Comparison of ENCODE assay signal across 8 cellular contexts in genomic region chr9:21096172-21096900, GRCh38. TPM values are rescaled to one million over a fixed set of nuclear protein-coding genes. Genes with fewer than 3 reads are reported as not detected.
DNase-seq lines count a peak whose midpoint lies in the region; ATAC-seq and TF ChIP-seq lines count a peak whose summit lies in the region.

No MANE protein-coding gene starts in this region.

- peaks cover 18% of the 10 kb centered on the region for H3K4me1 ChIP-seq in OCI-LY3 (ENCODE audit: low read length)
- H3K4me1 ChIP-seq in mammary epithelial cell (ENCODE audit: insufficient read depth, low read length): peaks cover 15% of the 10 kb centered on the region
- H3K4me1 ChIP-seq in thyroid gland: peaks cover 11 to 14% of the 10 kb centered on the region in 2 donors

- 1% methylated on average over 6 of the region's 6 CpGs for WGBS in mammary epithelial cell (ENCODE audit: low coverage, missing lambda C conversion rate)
- WGBS in thyroid gland, 2 donors: 28 to 40% methylated on average over 6 of the region's 6 CpGs

- in situ Hi-C loops in mammary epithelial cell (cut with MboI; ENCODE audit: low sequenced_read_pairs in 2 of 2): no loop called here

- TF ChIP-seq CTCF in OCI-LY3 (IDR thresholded peaks at IDR 0.05; ENCODE audit: low read depth, low read length): no peak
- no peak for TF ChIP-seq CTCF in mammary epithelial cell (conservative IDR thresholded peaks at IDR 0.05 in 1 of 2, IDR thresholded peaks at IDR 0.05 in 1 of 2; ENCODE audit: extremely low read depth in 1 of 2, insufficient read depth in 1 of 2, low read depth in 1 of 2, low read length in 2 of 2)
- TF ChIP-seq CTCF in thyroid gland (IDR thresholded peaks at IDR 0.05): peak in 1 of 6 experiments; percentile 7

- H3K27ac ChIP-seq in OCI-LY3 (ENCODE audit: low read length) (no peak overlapping the region), mammary epithelial cell (ENCODE audit: insufficient read depth, low read depth, low read length) (peak overlapping the region; percentile 38), thyroid gland (peak overlapping the region; percentile 21 to 62 (median 33))

- DNase-seq in Right ventricle myocardium inferior (ENCODE audit: missing footprints): no peak
- DNase-seq in cardiac septum (ENCODE audit: low spot score): no peak
- peak; percentile 82 for DNase-seq in mammary epithelial cell
- peak; percentile 74 for DNase-seq in medulla oblongata (ENCODE audit: extremely low spot score)
- DNase-seq in thyroid gland: peak in 1 of 2 donors; percentile 4
- no peak for DNase-seq in HEK293T (ENCODE audit: extremely low spot score)

- no peaks in the 10 kb centered on the region for H3K36me3 ChIP-seq in OCI-LY3 (replicated peaks; ENCODE audit: low read depth, low read length)
- H3K36me3 ChIP-seq in mammary epithelial cell (ENCODE audit: insufficient read depth, low read length): no peaks in the 10 kb centered on the region
- H3K36me3 ChIP-seq in thyroid gland: no peaks in the 10 kb centered on the region

- H3K4me3 ChIP-seq in OCI-LY3 (ENCODE audit: low read length) (peak overlapping the region; percentile 51), mammary epithelial cell (replicated peaks in 1 of 3; ENCODE audit: insufficient read depth in 1 of 3, low read depth in 2 of 3, low read length in 3 of 3) (peak overlapping the region; percentile 21 to 34 (median 31)), thyroid gland (replicated peaks in 1 of 3) (peak overlapping the region in 1 of 3 donors; percentile 13)

- H3K4me2 ChIP-seq in OCI-LY3 (ENCODE audit: low read length) (peak overlapping the region; percentile 55), mammary epithelial cell (ENCODE audit: insufficient read depth, low read depth, low read length) (peak overlapping the region; percentile 65)

- peak overlapping the region; percentile 17 for H2AFZ ChIP-seq in OCI-LY3 (ENCODE audit: low read depth, low read length)
- peak overlapping the region; percentile 80 for H2AFZ ChIP-seq in mammary epithelial cell (ENCODE audit: low read depth, low read length)

- no peaks in the 10 kb centered on the region for H4K20me1 ChIP-seq in OCI-LY3 (ENCODE audit: insufficient read depth, low read length)
- H4K20me1 ChIP-seq in mammary epithelial cell (ENCODE audit: insufficient read depth, low read length): no peaks in the 10 kb centered on the region

- no peaks in the 10 kb centered on the region for H3K79me2 ChIP-seq in OCI-LY3 (ENCODE audit: low read length)
- no peaks in the 10 kb centered on the region for H3K79me2 ChIP-seq in mammary epithelial cell (ENCODE audit: insufficient read depth, low read length)

- H3K9ac ChIP-seq in OCI-LY3 (ENCODE audit: low read length): no peak overlapping the region
- H3K9ac ChIP-seq in mammary epithelial cell (ENCODE audit: insufficient read depth, low read length): no peak overlapping the region

- dilution Hi-C loops in mammary epithelial cell (cut with HindIII; ENCODE audit: low sequenced_read_pairs): loop anchor here (5.0 kb wide), 1 partner anchor 54 kb away; no protein-coding TSS in a partner anchor

- CTCF ChIA-PET in mammary epithelial cell (lab: Charles Lee; ENCODE audit: low non-redundant PET): interaction anchor here (1.2 kb wide), 1 partner anchor 15 kb away, joined by 5 read pairs; no protein-coding TSS in a partner anchor
- CTCF ChIA-PET in HEK293T (lab: Yijun Ruan, JAX): no interaction called here

- no TSS peak for BruUV-seq in mammary epithelial cell (replicated peaks; lab: Mats Ljungman, UMichigan)

- intact Hi-C loops in Right ventricle myocardium inferior (cut with DNase I): no loop called here
- intact Hi-C loops in cardiac septum (cut with DNase I): no loop called here
- intact Hi-C loops in mammary epithelial cell (cut with micrococcal nuclease): loop anchor here (1.0 kb wide), 1 partner anchor 476 kb away; no protein-coding TSS in a partner anchor
- intact Hi-C loops in thyroid gland (cut with DNase I): no loop called here

- ATAC-seq in Right ventricle myocardium inferior (peak; percentile 77), HG02885 (IDR thresholded peaks at IDR 0.05; ENCODE audit: poor library complexity, unreplicated experiment) (peak; percentile 83)

- H3K27me3 ChIP-seq in OCI-LY3 (ENCODE audit: low read depth, low read length) (no peaks in the 10 kb centered on the region), mammary epithelial cell (ENCODE audit: insufficient read depth, low read length) (no peaks in the 10 kb centered on the region), thyroid gland (no peaks in the 10 kb centered on the region)

- POLR2A ChIA-PET in HEK293T (lab: Yijun Ruan, JAX): no interaction called here

- H3K9me3 ChIP-seq in OCI-LY3 (ENCODE audit: insufficient read depth, low read length) (no peaks in the 10 kb centered on the region), mammary epithelial cell (replicated peaks; ENCODE audit: insufficient read depth, low read length) (no peaks in the 10 kb centered on the region), thyroid gland (no peaks in the 10 kb centered on the region)

- TF ChIP-seq POLR2A in thyroid gland (IDR thresholded peaks at IDR 0.05): no peak

TF ChIP-seq in HEK293T, 16 proteins besides CTCF, POLR2A, EP300 and RAD21:
- TF ChIP-seq BHLHE40 (IDR thresholded peaks at IDR 0.05; ENCODE audit: borderline replicate concordance) (no peak), SP1 (IDR thresholded peaks at IDR 0.05) (no peak), L3MBTL2 (conservative IDR thresholded peaks at IDR 0.05) (no peak), CTBP1 (IDR thresholded peaks at IDR 0.05; ENCODE audit: borderline replicate concordance) (no peak), FOXM1 (IDR thresholded peaks at IDR 0.05; ENCODE audit: borderline replicate concordance) (no peak), ZNF384 (IDR thresholded peaks at IDR 0.05) (no peak), HDGF (IDR thresholded peaks at IDR 0.05; ENCODE audit: borderline replicate concordance) (no peak), TARDBP (IDR thresholded peaks at IDR 0.05) (no peak), ELF4 (IDR thresholded peaks at IDR 0.05) (no peak), LEF1 (IDR thresholded peaks at IDR 0.05; ENCODE audit: borderline replicate concordance) (no peak), ARNT (IDR thresholded peaks at IDR 0.05) (no peak), FOXK2 (IDR thresholded peaks at IDR 0.05) (no peak), SUZ12 (IDR thresholded peaks at IDR 0.05) (no peak), NFRKB (IDR thresholded peaks at IDR 0.05) (no peak), FOXA1 (IDR thresholded peaks at IDR 0.05) (no peak)
- TF ChIP-seq, protein P1, sequence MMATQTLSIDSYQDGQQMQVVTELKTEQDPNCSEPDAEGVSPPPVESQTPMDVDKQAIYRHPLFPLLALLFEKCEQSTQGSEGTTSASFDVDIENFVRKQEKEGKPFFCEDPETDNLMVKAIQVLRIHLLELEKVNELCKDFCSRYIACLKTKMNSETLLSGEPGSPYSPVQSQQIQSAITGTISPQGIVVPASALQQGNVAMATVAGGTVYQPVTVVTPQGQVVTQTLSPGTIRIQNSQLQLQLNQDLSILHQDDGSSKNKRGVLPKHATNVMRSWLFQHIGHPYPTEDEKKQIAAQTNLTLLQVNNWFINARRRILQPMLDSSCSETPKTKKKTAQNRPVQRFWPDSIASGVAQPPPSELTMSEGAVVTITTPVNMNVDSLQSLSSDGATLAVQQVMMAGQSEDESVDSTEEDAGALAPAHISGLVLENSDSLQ (IDR thresholded peaks at IDR 0.05): no peak

RNA-seq across cellular contexts. Expression of gene IFNB1, which starts 18.6 kb away (rescaled TPM):
- total RNA-seq in Right ventricle myocardium inferior: not detected
- total RNA-seq in cardiac septum: not detected
- not detected for total RNA-seq in mammary epithelial cell
- polyA plus RNA-seq in mammary epithelial cell: not detected
- not detected for polyA minus RNA-seq in mammary epithelial cell
- not detected for total RNA-seq in thyroid gland

RNA-seq across cellular contexts. Expression of gene IFNW1, which starts 45.3 kb away (rescaled TPM):
- not detected for total RNA-seq in Right ventricle myocardium inferior
- not detected for total RNA-seq in cardiac septum
- total RNA-seq in mammary epithelial cell: not detected
- polyA plus RNA-seq in mammary epithelial cell: not detected
- polyA minus RNA-seq in mammary epithelial cell: not detected
- not detected for total RNA-seq in thyroid gland

Comparison
In these comparisons a context has a peak if more than half of its experiments do, and no peak if none do; other contexts are left out.
1. DNase-seq: peak in mammary epithelial cell (single experiment) and medulla oblongata (single experiment); none in Right ventricle myocardium inferior (single experiment), cardiac septum (single experiment) and HEK293T (single experiment).